ENCODE assay signal across 2 cellular contexts in the genomic region with DNA sequence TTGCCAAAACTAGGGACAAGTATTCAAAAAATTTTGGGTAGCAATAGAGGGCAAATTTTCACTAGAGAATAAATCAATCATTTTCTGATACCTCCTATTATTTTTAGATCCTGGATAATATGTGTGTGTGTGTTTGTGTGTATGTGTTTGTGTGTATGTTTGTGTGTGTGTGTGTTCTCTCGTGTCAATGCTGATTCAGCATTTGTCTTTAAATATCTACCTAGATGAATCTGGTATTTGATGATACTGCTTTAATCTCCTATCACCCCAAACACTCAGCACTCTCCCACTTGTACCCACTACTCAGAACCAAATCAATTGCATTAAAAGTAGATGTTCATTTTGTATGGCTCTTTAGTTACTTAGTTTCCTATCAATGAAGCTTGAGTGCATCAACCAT.
A peak's percentile ranks its signal among the peaks of the same experiment; 100 is the strongest.
TF ChIP-seq lines count a peak whose summit lies in the region.

No MANE protein-coding gene starts in this region.

TF ChIP-seq in HepG2, 621 proteins besides CTCF, POLR2A, EP300 and RAD21 (continued from another document):
- TF ChIP-seq, protein P1, sequence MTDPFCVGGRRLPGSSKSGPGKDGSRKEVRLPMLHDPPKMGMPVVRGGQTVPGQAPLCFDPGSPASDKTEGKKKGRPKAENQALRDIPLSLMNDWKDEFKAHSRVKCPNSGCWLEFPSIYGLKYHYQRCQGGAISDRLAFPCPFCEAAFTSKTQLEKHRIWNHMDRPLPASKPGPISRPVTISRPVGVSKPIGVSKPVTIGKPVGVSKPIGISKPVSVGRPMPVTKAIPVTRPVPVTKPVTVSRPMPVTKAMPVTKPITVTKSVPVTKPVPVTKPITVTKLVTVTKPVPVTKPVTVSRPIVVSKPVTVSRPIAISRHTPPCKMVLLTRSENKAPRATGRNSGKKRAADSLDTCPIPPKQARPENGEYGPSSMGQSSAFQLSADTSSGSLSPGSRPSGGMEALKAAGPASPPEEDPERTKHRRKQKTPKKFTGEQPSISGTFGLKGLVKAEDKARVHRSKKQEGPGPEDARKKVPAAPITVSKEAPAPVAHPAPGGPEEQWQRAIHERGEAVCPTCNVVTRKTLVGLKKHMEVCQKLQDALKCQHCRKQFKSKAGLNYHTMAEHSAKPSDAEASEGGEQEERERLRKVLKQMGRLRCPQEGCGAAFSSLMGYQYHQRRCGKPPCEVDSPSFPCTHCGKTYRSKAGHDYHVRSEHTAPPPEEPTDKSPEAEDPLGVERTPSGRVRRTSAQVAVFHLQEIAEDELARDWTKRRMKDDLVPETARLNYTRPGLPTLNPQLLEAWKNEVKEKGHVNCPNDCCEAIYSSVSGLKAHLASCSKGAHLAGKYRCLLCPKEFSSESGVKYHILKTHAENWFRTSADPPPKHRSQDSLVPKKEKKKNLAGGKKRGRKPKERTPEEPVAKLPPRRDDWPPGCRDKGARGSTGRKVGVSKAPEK (CRISPR knock-in tag; IDR thresholded peaks at IDR 0.05; ENCODE audit: borderline replicate concordance): no peak
- TF ChIP-seq MAFK (conservative IDR thresholded peaks at IDR 0.05 in 1 of 2, IDR thresholded peaks at IDR 0.05 in 1 of 2; ENCODE audit: low read length in 2 of 2): peak; percentile 92 to 95
- TF ChIP-seq, protein P2, sequence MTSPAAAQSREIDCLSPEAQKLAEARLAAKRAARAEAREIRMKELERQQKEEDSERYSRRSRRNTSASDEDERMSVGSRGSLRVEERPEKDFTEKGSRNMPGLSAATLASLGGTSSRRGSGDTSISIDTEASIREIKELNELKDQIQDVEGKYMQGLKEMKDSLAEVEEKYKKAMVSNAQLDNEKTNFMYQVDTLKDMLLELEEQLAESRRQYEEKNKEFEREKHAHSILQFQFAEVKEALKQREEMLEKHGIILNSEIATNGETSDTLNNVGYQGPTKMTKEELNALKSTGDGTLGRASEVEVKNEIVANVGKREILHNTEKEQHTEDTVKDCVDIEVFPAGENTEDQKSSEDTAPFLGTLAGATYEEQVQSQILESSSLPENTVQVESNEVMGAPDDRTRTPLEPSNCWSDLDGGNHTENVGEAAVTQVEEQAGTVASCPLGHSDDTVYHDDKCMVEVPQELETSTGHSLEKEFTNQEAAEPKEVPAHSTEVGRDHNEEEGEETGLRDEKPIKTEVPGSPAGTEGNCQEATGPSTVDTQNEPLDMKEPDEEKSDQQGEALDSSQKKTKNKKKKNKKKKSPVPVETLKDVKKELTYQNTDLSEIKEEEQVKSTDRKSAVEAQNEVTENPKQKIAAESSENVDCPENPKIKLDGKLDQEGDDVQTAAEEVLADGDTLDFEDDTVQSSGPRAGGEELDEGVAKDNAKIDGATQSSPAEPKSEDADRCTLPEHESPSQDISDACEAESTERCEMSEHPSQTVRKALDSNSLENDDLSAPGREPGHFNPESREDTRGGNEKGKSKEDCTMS (CRISPR knock-in tag; conservative IDR thresholded peaks at IDR 0.05): no peak
TF ChIP-seq in HepG2: peak in this region for 2.

TF ChIP-seq in K562, 482 proteins besides CTCF, POLR2A, EP300 and RAD21 (continued from another document):
- TF ChIP-seq ZNF143 (CRISPR knock-in tag; IDR thresholded peaks at IDR 0.05) (no peak), CC2D1A (IDR thresholded peaks at IDR 0.05) (no peak), CUX1 (CRISPR knock-in tag; IDR thresholded peaks at IDR 0.05) (no peak), C11orf30 (IDR thresholded peaks at IDR 0.05; ENCODE audit: low read depth) (peak; percentile 84), MAFF (IDR thresholded peaks at IDR 0.05; ENCODE audit: low read length) (peak; percentile 80), ZNF316 (IDR thresholded peaks at IDR 0.05) (peak; percentile 93), MAFG (tag; conservative IDR thresholded peaks at IDR 0.05) (peak; percentile 82), ZBTB11 (CRISPR knock-in tag; IDR thresholded peaks at IDR 0.05) (no peak), EWSR1 (IDR thresholded peaks at IDR 0.05; ENCODE audit: borderline replicate concordance, low read depth, partially characterized antibody) (no peak), ZNF253 (CRISPR knock-in tag; conservative IDR thresholded peaks at IDR 0.05) (no peak), NCOR1 (IDR thresholded peaks at IDR 0.05) (no peak), MAFK (IDR thresholded peaks at IDR 0.05; ENCODE audit: low read length) (peak; percentile 84), TGIF2 (CRISPR knock-in tag; IDR thresholded peaks at IDR 0.05) (no peak), ZBTB34 (CRISPR knock-in tag; IDR thresholded peaks at IDR 0.05) (no peak)
